ENCODE assay signal across 11 cellular contexts in the genomic region with DNA sequence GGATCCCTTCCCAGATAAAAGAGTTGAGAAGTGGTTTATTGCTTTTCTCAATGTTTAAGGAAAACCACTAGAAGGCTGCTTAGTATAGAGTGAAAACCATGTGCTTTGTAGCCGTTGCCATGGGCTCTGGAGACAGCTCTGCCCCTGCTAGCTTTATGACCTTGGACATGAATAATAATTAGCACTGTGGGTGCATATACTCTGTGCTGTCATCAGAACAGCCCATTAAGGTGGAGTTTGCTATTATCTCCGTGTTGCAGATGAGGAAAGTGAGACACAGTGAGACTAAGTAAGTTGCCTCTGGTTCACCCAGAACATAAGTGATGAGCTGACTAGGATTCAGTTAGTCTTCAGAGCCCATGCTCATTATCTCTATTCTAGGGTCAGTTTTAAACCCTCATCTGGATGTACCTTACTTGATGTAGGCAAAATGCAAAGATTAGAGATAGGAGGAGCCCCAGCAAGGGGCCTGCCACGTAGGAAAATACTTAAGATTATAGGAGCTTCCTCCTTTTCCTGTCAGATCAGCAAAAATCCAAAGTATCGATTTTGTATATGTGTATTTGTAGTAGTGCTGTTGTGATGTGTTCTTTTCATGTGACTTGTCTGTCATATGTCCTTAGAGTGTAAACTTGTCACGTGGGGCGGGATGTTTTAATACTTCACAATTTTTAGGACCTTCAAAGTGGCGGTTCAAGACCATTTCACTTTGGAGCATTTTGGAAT.
A peak's percentile ranks its signal among the peaks of the same experiment; 100 is the strongest.
DNase-seq lines count a peak whose midpoint lies in the region; ATAC-seq lines count a peak whose summit lies in the region.
"Had no signal": no experiment of that assay in that cellular context is flagged by ENCODE, and none has a peak within 500 bp of the region (broad histone marks: within the 10 kb centered on the region; RNA-seq: fewer than 3 reads in every experiment).

No MANE protein-coding gene starts in this region.

- H3K4me3 Mint-ChIP-seq in effector memory CD8-positive, alpha-beta T cell = peak overlapping the region; percentile 49 to 50

- peaks cover 4% of the 10 kb centered on the region for H3K36me3 Mint-ChIP-seq in effector memory CD8-positive, alpha-beta T cell (ENCODE audit: insufficient read depth)

- no peak for DNase-seq in effector memory CD8-positive, alpha-beta T cell
- DNase-seq in CD1c-positive myeloid dendritic cell (ENCODE audit: extremely low spot score) (no peak), A172 (ENCODE audit: low spot score) (no peak), NCI-H2107 (lab: John Stamatoyannopoulos, UW) (no peak), NK-92 (lab: John Stamatoyannopoulos, UW; ENCODE audit: unreplicated experiment) (no peak)
- DNase-seq: MG63, NCI-H524, upper lobe of left lung had no signal

- ATAC-seq in GM18867 (IDR thresholded peaks at IDR 0.05; ENCODE audit: unreplicated experiment) = peak; percentile 46
- peak; percentile 38 for ATAC-seq in GM21619 (IDR thresholded peaks at IDR 0.05; ENCODE audit: unreplicated experiment)
- peak; percentile 36 for ATAC-seq in HG03103 (IDR thresholded peaks at IDR 0.05; ENCODE audit: low read depth, unreplicated experiment)
- no peak for ATAC-seq in effector memory CD8-positive, alpha-beta T cell (replicated peaks)

- H3K27me3 Mint-ChIP-seq in effector memory CD8-positive, alpha-beta T cell = no peaks in the 10 kb centered on the region

- H3K27ac Mint-ChIP-seq in effector memory CD8-positive, alpha-beta T cell = peak overlapping the region in 1 of 2 donors; percentile 82

- H3K4me1 Mint-ChIP-seq in effector memory CD8-positive, alpha-beta T cell (ENCODE audit: low read depth in 2 of 2) = peaks cover 28 to 43% of the 10 kb centered on the region in 2 donors

- H3K9me3 Mint-ChIP-seq in effector memory CD8-positive, alpha-beta T cell = no peaks in the 10 kb centered on the region
